Comparison of ENCODE assay signal across 16 cellular contexts in genomic region chr2:32721376-32721775, GRCh38.
DNase-seq lines count a peak whose midpoint lies in the region; ATAC-seq and TF ChIP-seq lines count a peak whose summit lies in the region.
"Had no signal": no experiment of that assay in that cellular context is flagged by ENCODE, and none has a peak within 500 bp of the region (broad histone marks: within the 10 kb centered on the region; RNA-seq: fewer than 3 reads in every experiment).

No MANE protein-coding gene starts in this region.

- H3K4me1 ChIP-seq in heart left ventricle (peaks cover 0 to 46% (median 20%) of the 10 kb centered on the region in 12 donors), right cardiac atrium (ENCODE audit: control insufficient read depth, insufficient read depth, low read length) (peaks cover 5% of the 10 kb centered on the region), uterus (no peaks in the 10 kb centered on the region), Peyer's patch (no peaks in the 10 kb centered on the region)
- H3K4me1 ChIP-seq: BLaER1, HAP-1 had no signal

- no peak for TF ChIP-seq CTCF in heart left ventricle (IDR thresholded peaks at IDR 0.05)
- TF ChIP-seq CTCF in uterus (IDR thresholded peaks at IDR 0.05) = no peak
- no peak for TF ChIP-seq CTCF in Peyer's patch (IDR thresholded peaks at IDR 0.05)

- no peak overlapping the region for H3K4me3 ChIP-seq in heart left ventricle
- no peak overlapping the region for H3K4me3 ChIP-seq in right cardiac atrium (ENCODE audit: low read length)
- no peak overlapping the region for H3K4me3 ChIP-seq in uterus
- H3K4me3 ChIP-seq in Peyer's patch = no peak overlapping the region
- H3K4me3 ChIP-seq: BLaER1, GM23248, HAP-1 had no signal

- ATAC-seq in heart left ventricle (no peak), Right ventricle myocardium inferior (no peak), right cardiac atrium (peak in 1 of 2 donors; percentile 20)

- H3K27ac ChIP-seq in heart left ventricle (peak overlapping the region in 11 of 12 donors; percentile 0 to 90 (median 78)), right cardiac atrium (ENCODE audit: low read length) (peak overlapping the region; percentile 64), uterus (no peak overlapping the region), Peyer's patch (no peak overlapping the region)
- H3K27ac ChIP-seq: BLaER1, GM23248, HL-60 had no signal

- H3K9me3 ChIP-seq in heart left ventricle (no peaks in the 10 kb centered on the region), right cardiac atrium (ENCODE audit: control insufficient read depth, low read length) (no peaks in the 10 kb centered on the region), uterus (no peaks in the 10 kb centered on the region), Peyer's patch (no peaks in the 10 kb centered on the region)
- H3K9me3 ChIP-seq: HAP-1 had no signal

- DNase-seq in heart left ventricle = no peak
- no peak for DNase-seq in Right ventricle myocardium inferior (ENCODE audit: missing footprints)
- no peak for DNase-seq in right cardiac atrium
- no peak for DNase-seq in cardiac septum (ENCODE audit: low spot score)
- peak; percentile 29 to 67 for DNase-seq in erythroblast (lab: John Stamatoyannopoulos, UW)
- no peak for DNase-seq in uterus
- no peak for DNase-seq in Peyer's patch
- DNase-seq: 8988T; CD4-positive, alpha-beta memory T cell; DMS153; DMS79; GDM1; GM23248 had no signal

- 46 to 71% (median 60%) methylated on average over 1 of the region's 1 CpG for WGBS in heart left ventricle, 4 donors
- WGBS in right cardiac atrium = 45% methylated on average over 1 of the region's 1 CpG

- H3K27me3 ChIP-seq in heart left ventricle = no peaks in the 10 kb centered on the region
- no peaks in the 10 kb centered on the region for H3K27me3 ChIP-seq in right cardiac atrium (ENCODE audit: control insufficient read depth, insufficient read depth)
- H3K27me3 ChIP-seq in uterus = no peaks in the 10 kb centered on the region
- no peaks in the 10 kb centered on the region for H3K27me3 ChIP-seq in Peyer's patch
- H3K27me3 ChIP-seq: BLaER1 had no signal

- TF ChIP-seq POLR2A in heart left ventricle (IDR thresholded peaks at IDR 0.05) (no peak), erythroblast (IDR thresholded peaks at IDR 0.05; ENCODE audit: low read length) (no peak), uterus (IDR thresholded peaks at IDR 0.05) (no peak), Peyer's patch (IDR thresholded peaks at IDR 0.05) (no peak)

- peaks cover 0 to 7% (median 0%) of the 10 kb centered on the region in 9 donors for H3K36me3 ChIP-seq in heart left ventricle
- no peaks in the 10 kb centered on the region for H3K36me3 ChIP-seq in uterus
- no peaks in the 10 kb centered on the region for H3K36me3 ChIP-seq in Peyer's patch
- H3K36me3 ChIP-seq: HAP-1 had no signal

- intact Hi-C loops in heart left ventricle (cut with DNase I) (no loop called here), Right ventricle myocardium inferior (cut with DNase I) (no loop called here), right cardiac atrium (cut with DNase I) (no loop called here), cardiac septum (cut with DNase I) (no loop called here), uterus (cut with DNase I; ENCODE audit: low total_unique reads) (no loop called here)

Comparison
In these comparisons a context has a peak if more than half of its experiments do, and no peak if none do; other contexts are left out.
1. DNase-seq: peak in erythroblast (2 of 2); none in heart left ventricle (0 of 5), Right ventricle myocardium inferior (single experiment), right cardiac atrium (0 of 3), cardiac septum (single experiment), uterus (0 of 2) and Peyer's patch (0 of 3).
2. H3K27ac ChIP-seq: peak in heart left ventricle (11 of 12) and right cardiac atrium (single experiment); none in uterus (0 of 2) and Peyer's patch (0 of 4).